In genomic region chr15:78090422-78090821, GRCh38 we compare ENCODE assay signal across 22 cellular contexts. TPM values are rescaled to one million over a fixed set of nuclear protein-coding genes. Genes with fewer than 3 reads are reported as not detected.
DNase-seq lines count a peak whose midpoint lies in the region; TF ChIP-seq lines count a peak whose summit lies in the region.
"Had no signal": no experiment of that assay in that cellular context is flagged by ENCODE, and none has a peak within 500 bp of the region (broad histone marks: within the 10 kb centered on the region; RNA-seq: fewer than 3 reads in every experiment).

No MANE protein-coding gene starts in this region.

- no peaks in the 10 kb centered on the region for H4K20me1 ChIP-seq in neural progenitor cell (ENCODE audit: low read depth)

- no peaks in the 10 kb centered on the region for H3K4me1 Mint-ChIP-seq in activated naive CD4-positive, alpha-beta T cell treated with anti-CD3 and anti-CD28 coated beads, Interleukin-2, amount 50 U/mL, for 24 hours
- H3K4me1 Mint-ChIP-seq in endothelial cell (ENCODE audit: unreplicated experiment) (no peaks in the 10 kb centered on the region), neural progenitor cell (no peaks in the 10 kb centered on the region)

- H3K4me1 ChIP-seq in adipocyte (ENCODE audit: control insufficient read depth, insufficient read depth, low read length) (peaks cover 19% of the 10 kb centered on the region), neural progenitor cell (no peaks in the 10 kb centered on the region)

- no peak overlapping the region for H2AFZ ChIP-seq in neural progenitor cell (replicated peaks)
- H2AFZ ChIP-seq: GM23338 had no signal

- no peak overlapping the region for H3K4me2 ChIP-seq in neural progenitor cell
- H3K4me2 ChIP-seq: A549; BLaER1 treated with 17β-estradiol and CSF1 and Interleukin-3, amounts not matched to agents 10 nM and 100 nM; GM23338 had no signal

- no peaks in the 10 kb centered on the region for H3K27me3 Mint-ChIP-seq in activated naive CD4-positive, alpha-beta T cell treated with anti-CD3 and anti-CD28 coated beads, Interleukin-2, amount 50 U/mL, for 24 hours
- H3K27me3 Mint-ChIP-seq in endothelial cell (ENCODE audit: unreplicated experiment) (peaks cover 1% of the 10 kb centered on the region), neural progenitor cell (ENCODE audit: insufficient read depth, low read depth) (no peaks in the 10 kb centered on the region)
- H3K27me3 Mint-ChIP-seq: CD4-positive, CD25-positive, alpha-beta regulatory T cell had no signal

- H3F3A ChIP-seq in neural progenitor cell (ENCODE audit: low read depth) = no peaks in the 10 kb centered on the region

- H3K27me3 ChIP-seq in adipocyte (replicated peaks; ENCODE audit: control insufficient read depth, insufficient read depth, low read length) (peaks cover 14% of the 10 kb centered on the region), neural progenitor cell (no peaks in the 10 kb centered on the region)
- H3K27me3 ChIP-seq: BLaER1 treated with 17β-estradiol and CSF1 and Interleukin-3, amounts not matched to agents 10 nM and 100 nM had no signal

- peak overlapping the region; percentile 15 for H3K27ac Mint-ChIP-seq in activated naive CD4-positive, alpha-beta T cell treated with anti-CD3 and anti-CD28 coated beads, Interleukin-2, amount 50 U/mL, for 24 hours
- peak overlapping the region; percentile 19 for H3K27ac Mint-ChIP-seq in endothelial cell (ENCODE audit: unreplicated experiment)
- H3K27ac Mint-ChIP-seq in neural progenitor cell = peak overlapping the region; percentile 46
- H3K27ac Mint-ChIP-seq: B cell; CD8-positive, alpha-beta memory T cell; GM23338; HFFc6; IgD-negative memory B cell had no signal

- no peaks in the 10 kb centered on the region for H3K36me3 Mint-ChIP-seq in activated naive CD4-positive, alpha-beta T cell treated with anti-CD3 and anti-CD28 coated beads, Interleukin-2, amount 50 U/mL, for 24 hours
- H3K36me3 Mint-ChIP-seq in endothelial cell (ENCODE audit: low read depth, unreplicated experiment) (peaks cover 4% of the 10 kb centered on the region), neural progenitor cell (no peaks in the 10 kb centered on the region)
- H3K36me3 Mint-ChIP-seq: CD4-positive, CD25-positive, alpha-beta regulatory T cell; CD8-positive, alpha-beta memory T cell; IgD-negative memory B cell had no signal

- no peak for DNase-seq in activated naive CD4-positive, alpha-beta T cell (lab: John Stamatoyannopoulos, UW)
- DNase-seq in adipocyte (ENCODE audit: low read depth) = peak; percentile 29
- no peak for DNase-seq in endothelial cell (ENCODE audit: low spot score)
- DNase-seq in neural progenitor cell (ENCODE audit: low spot score) = no peak
- no peak for DNase-seq in NCI-H1105 treated with DMSO at 0.1 percent for 48 hours (lab: John Stamatoyannopoulos, UW)
- no peak for DNase-seq in SKM-1 (lab: John Stamatoyannopoulos, UW; ENCODE audit: unreplicated experiment)
- no peak for DNase-seq in posterior vena cava (ENCODE audit: low spot score)
- DNase-seq: CD4-positive, CD25-positive, alpha-beta regulatory T cell; CD8-positive, alpha-beta memory T cell; COR-L47; DMS 273 treated with DMSO at 0.1 percent for 48 hours; HCEC 1CT; HFFc6 had no signal

- H3K9ac ChIP-seq in adipocyte (ENCODE audit: low read length) (no peak overlapping the region), neural progenitor cell (no peak overlapping the region)
- H3K9ac ChIP-seq: BLaER1 treated with 17β-estradiol and CSF1 and Interleukin-3, amounts not matched to agents 10 nM and 100 nM had no signal

- H3K36me3 ChIP-seq in adipocyte (ENCODE audit: control insufficient read depth, insufficient read depth, low read length, severe bottlenecking) = no peaks in the 10 kb centered on the region
- H3K36me3 ChIP-seq in neural progenitor cell = no peaks in the 10 kb centered on the region
- H3K36me3 ChIP-seq: BLaER1 treated with 17β-estradiol and CSF1 and Interleukin-3, amounts not matched to agents 10 nM and 100 nM had no signal

- H3K4me3 ChIP-seq in adipocyte (ENCODE audit: low read length) (no peak overlapping the region), neural progenitor cell (no peak overlapping the region)
- H3K4me3 ChIP-seq: A549; BLaER1 treated with 17β-estradiol and CSF1 and Interleukin-3, amounts not matched to agents 10 nM and 100 nM; GM23338 had no signal

- intact Hi-C loops in posterior vena cava (cut with DNase I) = no loop called here

- no peak overlapping the region for H3K27ac ChIP-seq in neural progenitor cell
- H3K27ac ChIP-seq: 22Rv1; A549; BLaER1 treated with 17β-estradiol and CSF1 and Interleukin-3, amounts not matched to agents 10 nM and 100 nM; HL-60 had no signal

- no peak overlapping the region for H3K4me3 Mint-ChIP-seq in activated naive CD4-positive, alpha-beta T cell treated with anti-CD3 and anti-CD28 coated beads, Interleukin-2, amount 50 U/mL, for 24 hours
- H3K4me3 Mint-ChIP-seq in endothelial cell (ENCODE audit: unreplicated experiment) (no peak overlapping the region), neural progenitor cell (no peak overlapping the region)
- H3K4me3 Mint-ChIP-seq: B cell; CD4-positive, CD25-positive, alpha-beta regulatory T cell; CD8-positive, alpha-beta memory T cell; GM23338; HFFc6; IgD-negative memory B cell had no signal

- H3K9me3 Mint-ChIP-seq in activated naive CD4-positive, alpha-beta T cell treated with anti-CD3 and anti-CD28 coated beads, Interleukin-2, amount 50 U/mL, for 24 hours = no peaks in the 10 kb centered on the region
- H3K9me3 Mint-ChIP-seq in endothelial cell (ENCODE audit: unreplicated experiment) (no peaks in the 10 kb centered on the region), neural progenitor cell (no peaks in the 10 kb centered on the region)
- H3K9me3 Mint-ChIP-seq: CD4-positive, CD25-positive, alpha-beta regulatory T cell; CD8-positive, alpha-beta memory T cell; GM23338; HFFc6; IgD-negative memory B cell had no signal

- TF ChIP-seq CTCF in endothelial cell (IDR thresholded peaks at IDR 0.05; ENCODE audit: unreplicated experiment) (no peak), neural progenitor cell (IDR thresholded peaks at IDR 0.05) (no peak)

- H3K9me3 ChIP-seq in adipocyte (ENCODE audit: control insufficient read depth, low read length) (no peaks in the 10 kb centered on the region), neural progenitor cell (ENCODE audit: low read depth) (no peaks in the 10 kb centered on the region)
- H3K9me3 ChIP-seq: A549; BLaER1 treated with 17β-estradiol and CSF1 and Interleukin-3, amounts not matched to agents 10 nM and 100 nM had no signal

- no peaks in the 10 kb centered on the region for H3K79me2 ChIP-seq in neural progenitor cell (ENCODE audit: low read depth)

RNA-seq across cellular contexts. Expression of gene SH2D7, which starts 1.9 kb away (rescaled TPM):
- not detected for total RNA-seq in endothelial cell (ENCODE audit: unreplicated experiment)
- total RNA-seq in neural progenitor cell (ENCODE audit: low replicate concordance) = not detected in 2 replicates
- total RNA-seq in posterior vena cava = not detected
- total RNA-seq: B cell; CD4-positive, CD25-positive, alpha-beta regulatory T cell; CD8-positive, alpha-beta memory T cell; GM23338; HFFc6; HT1080 had no signal

RNA-seq across cellular contexts. Expression of gene TBC1D2B, which starts 12.9 kb away (rescaled TPM):
- 13.8 TPM for total RNA-seq in endothelial cell (ENCODE audit: unreplicated experiment)
- 11.7 and 18.6 TPM in 2 replicates for total RNA-seq in neural progenitor cell (ENCODE audit: low replicate concordance)
- total RNA-seq in posterior vena cava = 10 to 100 TPM; 46.5 to 57.9 TPM

RNA-seq across cellular contexts. Expression of gene CIB2, which starts 40.8 kb away (rescaled TPM):
- 16.4 TPM for total RNA-seq in endothelial cell (ENCODE audit: unreplicated experiment)
- 40.6 and 52.0 TPM in 2 replicates for total RNA-seq in neural progenitor cell (ENCODE audit: low replicate concordance)
- total RNA-seq in posterior vena cava = 1 to 10 TPM; 5.1 to 6.7 TPM

RNA-seq across cellular contexts. Expression of gene IDH3A, which starts 58.7 kb away (rescaled TPM):
- total RNA-seq in endothelial cell (ENCODE audit: unreplicated experiment) (19.9 TPM), neural progenitor cell (ENCODE audit: low replicate concordance) (16.0 and 19.3 TPM in 2 replicates), posterior vena cava (10 to 100 TPM; 84.2 to 90.6 TPM)
